21 cellular contexts compared by ENCODE assay signal in the genomic region with DNA sequence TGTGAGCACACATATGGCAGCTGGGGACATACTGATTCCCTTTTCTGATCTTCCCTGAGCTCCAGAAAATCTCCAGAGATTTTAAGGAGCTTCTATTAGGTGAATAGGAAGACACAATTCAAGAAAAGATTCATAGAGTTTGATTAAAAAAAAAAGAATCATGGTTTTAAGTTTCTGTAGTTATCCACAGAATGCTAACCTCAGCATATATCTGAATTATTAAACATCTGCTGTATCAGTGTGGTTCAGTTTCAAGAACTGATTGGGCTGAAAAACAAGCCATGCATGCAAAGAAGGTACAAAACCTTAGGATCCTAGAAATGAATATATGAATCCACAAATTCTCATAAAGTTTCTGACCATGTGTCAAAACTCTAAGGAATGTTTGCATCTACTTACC.
"Had no signal": no experiment of that assay in that cellular context is flagged by ENCODE, and none has a peak within 500 bp of the region (broad histone marks: within the 10 kb centered on the region; RNA-seq: fewer than 3 reads in every experiment).

No MANE protein-coding gene starts in this region.

- DNase-seq: Kasumi-1, KG1, MM.1S, NCI-H1092 treated with DMSO at 0.1 percent for 48 hours, NCI-H1436, NCI-H187, NCI-H2029, NCI-H2081 treated with DMSO at 0.1 percent for 48 hours, NCI-H2171, NCI-H226, NCI-H446, NCI-H510A, NCI-H524 treated with DMSO at 0.1 percent for 48 hours, NCI-H69, NCI-H774, PC-3, SHP77, SK-N-SH, SW 1271 had no signal

- H3K9ac ChIP-seq: SK-N-SH had no signal

- ATAC-seq: Panc1, PC-3 had no signal

- H3K27ac ChIP-seq: RWPE1 had no signal

- H3K9me3 ChIP-seq: SK-N-SH had no signal

- H3K4me2 ChIP-seq: SK-N-SH had no signal
